In the genomic region with DNA sequence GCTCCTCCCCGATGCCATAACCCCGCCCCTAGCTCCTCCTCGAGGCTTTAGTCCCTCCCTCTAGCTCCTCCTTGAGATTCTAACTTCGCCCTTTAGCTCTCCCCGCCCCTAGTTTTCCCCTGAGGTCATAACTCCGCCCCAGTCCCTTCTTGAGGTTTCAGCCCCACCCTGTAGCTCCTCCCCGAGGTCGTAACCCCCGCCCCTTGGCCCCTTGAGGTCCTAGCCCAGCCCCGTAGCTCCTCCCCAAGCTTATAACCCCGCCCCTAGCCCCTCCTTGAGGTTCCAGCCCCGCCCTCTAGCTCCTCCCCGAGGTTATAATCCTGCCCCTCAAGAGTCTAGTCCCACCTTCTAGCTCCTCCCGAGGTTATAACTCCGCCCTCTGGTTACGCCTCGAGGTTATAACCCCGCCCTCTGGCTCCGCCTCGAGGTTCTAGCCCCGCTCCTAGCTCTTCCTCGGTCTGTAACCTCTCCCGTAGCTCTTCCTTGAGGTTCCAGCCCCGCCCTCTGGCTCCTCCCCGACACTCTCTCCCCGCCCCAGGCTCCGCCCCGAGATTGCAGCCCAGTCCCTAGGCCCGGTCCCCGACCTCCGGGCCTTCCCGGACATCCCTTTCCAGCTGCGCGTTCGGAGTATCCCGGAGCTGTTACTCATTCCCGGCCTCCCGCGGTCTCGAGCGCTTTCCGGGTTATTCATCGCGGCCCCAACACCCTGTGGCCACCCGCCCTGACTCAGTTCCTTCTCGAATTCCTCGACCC, we compare ENCODE assay signal across 2 cellular contexts.
TF ChIP-seq lines count a peak whose summit lies in the region.

No MANE protein-coding gene starts in this region.

TF ChIP-seq in HEK293T, 16 proteins besides CTCF, POLR2A, EP300 and RAD21 (continued from another document):
- TF ChIP-seq, protein P1, sequence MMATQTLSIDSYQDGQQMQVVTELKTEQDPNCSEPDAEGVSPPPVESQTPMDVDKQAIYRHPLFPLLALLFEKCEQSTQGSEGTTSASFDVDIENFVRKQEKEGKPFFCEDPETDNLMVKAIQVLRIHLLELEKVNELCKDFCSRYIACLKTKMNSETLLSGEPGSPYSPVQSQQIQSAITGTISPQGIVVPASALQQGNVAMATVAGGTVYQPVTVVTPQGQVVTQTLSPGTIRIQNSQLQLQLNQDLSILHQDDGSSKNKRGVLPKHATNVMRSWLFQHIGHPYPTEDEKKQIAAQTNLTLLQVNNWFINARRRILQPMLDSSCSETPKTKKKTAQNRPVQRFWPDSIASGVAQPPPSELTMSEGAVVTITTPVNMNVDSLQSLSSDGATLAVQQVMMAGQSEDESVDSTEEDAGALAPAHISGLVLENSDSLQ (IDR thresholded peaks at IDR 0.05): peak; percentile 88
- TF ChIP-seq TARDBP (IDR thresholded peaks at IDR 0.05) (no peak), BHLHE40 (IDR thresholded peaks at IDR 0.05; ENCODE audit: borderline replicate concordance) (no peak), LEF1 (IDR thresholded peaks at IDR 0.05; ENCODE audit: borderline replicate concordance) (no peak)
TF ChIP-seq in HEK293T: peak in this region for 2.

TF ChIP-seq in SK-N-SH treated with all-trans-retinoic acid at 6 μM for 48 hours, 23 proteins besides CTCF, POLR2A, EP300 and RAD21 (continued from another document):
- TF ChIP-seq ISL1 (CRISPR knock-in tag; IDR thresholded peaks at IDR 0.05) (no peak), CSRNP3 (CRISPR knock-in tag; IDR thresholded peaks at IDR 0.05) (no peak), TOX (CRISPR knock-in tag; IDR thresholded peaks at IDR 0.05; ENCODE audit: borderline replicate concordance) (no peak), ZFP3 (CRISPR knock-in tag; IDR thresholded peaks at IDR 0.05) (no peak), ZNF8 (CRISPR knock-in tag; IDR thresholded peaks at IDR 0.05) (no peak), RARB (CRISPR knock-in tag; IDR thresholded peaks at IDR 0.05) (no peak), SNAI2 (CRISPR knock-in tag; IDR thresholded peaks at IDR 0.05) (no peak), CSDC2 (CRISPR knock-in tag; IDR thresholded peaks at IDR 0.05) (no peak), BACH2 (CRISPR knock-in tag; IDR thresholded peaks at IDR 0.05; ENCODE audit: borderline replicate concordance) (no peak)
